8 cellular contexts compared by ENCODE assay signal in genomic region chr5:87268126-87268969, GRCh38. TPM values are rescaled to one million over a fixed set of nuclear protein-coding genes. Genes with fewer than 3 reads are reported as not detected.
DNase-seq lines count a peak whose midpoint lies in the region; ATAC-seq, FAIRE-seq and TF ChIP-seq lines count a peak whose summit lies in the region.

No MANE protein-coding gene starts in this region.

- TF ChIP-seq RAD21 in A549 (conservative IDR thresholded peaks at IDR 0.05 in 1 of 2, IDR thresholded peaks at IDR 0.05 in 1 of 2), result 0 out of 5 replicates have a peak, but pooled peaks of 1 of the 2 experiments have one; percentile 5

- H3K4me1 Mint-ChIP-seq in endodermal cell, result peaks cover 37% of the 10 kb centered on the region

- TF ChIP-seq CTCF in A549 (IDR thresholded peaks at IDR 0.05) (no peak), endodermal cell (conservative IDR thresholded peaks at IDR 0.05) (no peak)

- H3K27ac Mint-ChIP-seq in endodermal cell, result peak overlapping the region; percentile 93

- H3K9me3 ChIP-seq in A549 (no peaks in the 10 kb centered on the region), endodermal cell (ENCODE audit: control insufficient read depth, low read length) (no peaks in the 10 kb centered on the region)

- H3K9ac ChIP-seq in endodermal cell (ENCODE audit: extremely low read depth, low read length, poor library complexity, severe bottlenecking), result peak overlapping the region; percentile 78

- POLR2A ChIA-PET in A549 (lab: Yijun Ruan, JAX), result interaction anchor here (0.6 to 1.8 kb wide), 22 partner anchors 7 to 241 kb away, joined by 3 to 12 read pairs (median 4); partner anchors contain the start of gene CCNH

- peaks cover 13% of the 10 kb centered on the region for H3K36me3 ChIP-seq in endodermal cell (ENCODE audit: control insufficient read depth, insufficient read depth, low read length)

- H3K27ac ChIP-seq in A549 (peak overlapping the region; percentile 90 to 97), endodermal cell (ENCODE audit: low read depth, low read length) (peak overlapping the region; percentile 90)

- no peaks in the 10 kb centered on the region for H3K27me3 Mint-ChIP-seq in endodermal cell (ENCODE audit: insufficient read depth)

- no peak for FAIRE-seq in A549 (lab: Jason Lieb, UNC)

- peak; percentile 78 to 86 for ATAC-seq in A549
- peak; percentile 41 for ATAC-seq in GM18508 (IDR thresholded peaks at IDR 0.05; ENCODE audit: insufficient read depth, unreplicated experiment)
- peak; percentile 55 for ATAC-seq in HG02970 (IDR thresholded peaks at IDR 0.05; ENCODE audit: low FRiP score, unreplicated experiment)

- peak overlapping the region; percentile 98 for H3K4me3 Mint-ChIP-seq in endodermal cell

- peak; percentile 49; the same call in 1 of the 2 replicates for TF ChIP-seq POLR2A in A549 (IDR thresholded peaks at IDR 0.05; ENCODE audit: low read length)

- H3K4me3 ChIP-seq in A549, result peak overlapping the region; percentile 76
- peak overlapping the region; percentile 100 for H3K4me3 ChIP-seq in endodermal cell (ENCODE audit: low read length)

- H3K4me2 ChIP-seq in A549, result peak overlapping the region; percentile 85

- 1% methylated on average over 15 of the region's 49 CpGs for WGBS in A549 (ENCODE audit: missing lambda C conversion rate)
- WGBS in endodermal cell (ENCODE audit: insufficient coverage in 1 of 2, insufficient read length in 1 of 2), 2 experiments, result 0% methylated on average over 15 to 49 of the region's 49 CpGs

- H3K9me3 Mint-ChIP-seq in endodermal cell, result no peaks in the 10 kb centered on the region

- H3K27me3 ChIP-seq in endodermal cell (ENCODE audit: control insufficient read depth, insufficient read depth, low read length, poor library complexity, severe bottlenecking), result no peaks in the 10 kb centered on the region

- H3K4me1 ChIP-seq in A549 (peaks cover 10% of the 10 kb centered on the region), endodermal cell (ENCODE audit: control insufficient read depth, insufficient read depth, low read length) (peaks cover 11% of the 10 kb centered on the region)

- no peak for TF ChIP-seq EP300 in A549 (IDR thresholded peaks at IDR 0.05)

- H3K36me3 Mint-ChIP-seq in endodermal cell (ENCODE audit: low read depth), result peaks cover 15% of the 10 kb centered on the region

- CTCF ChIA-PET in A549 (lab: Yijun Ruan, JAX), result interaction anchor here (0.6 to 1.4 kb wide), 5 partner anchors 10 to 198 kb away, joined by 3 to 7 read pairs (median 4); no protein-coding TSS in a partner anchor

- DNase-seq in A549 (ENCODE audit: low read depth in 1 of 2, low spot score in 1 of 2), result peak; percentile 68 to 74
- DNase-seq in NCI-H510A treated with DMSO at 0.1 percent for 48 hours (lab: John Stamatoyannopoulos, UW), result peak; percentile 45
- peak; percentile 34 for DNase-seq in activated CD8-positive, alpha-beta memory T cell treated with anti-CD3 and anti-CD28 coated beads, Interleukin-2, amount 50 U/mL, for 1 hour (ENCODE audit: extremely low read depth)
- peak; percentile 89 for DNase-seq in endodermal cell
- DNase-seq in mesenteric fat pad (ENCODE audit: low spot score), result peak; percentile 91
- peak; percentile 46 for DNase-seq in stimulated activated CD8-positive, alpha-beta memory T cell treated with anti-CD3 and anti-CD28 coated beads, Interleukin-15, amount 100 ng/mL, for 24 hours (ENCODE audit: low read depth)

TF ChIP-seq in A549, 52 proteins besides CTCF, POLR2A, EP300 and RAD21:
- TF ChIP-seq KDM5A (IDR thresholded peaks at IDR 0.05) (peak; percentile 15; the same call in 1 of the 2 replicates), RFX5 (IDR thresholded peaks at IDR 0.05) (no peak), PHF8 (IDR thresholded peaks at IDR 0.05; ENCODE audit: borderline replicate concordance, low read depth) (0 out of 2 replicates have a peak, but pooled peaks have one; percentile 12), GATA3 (IDR thresholded peaks at IDR 0.05; ENCODE audit: borderline replicate concordance) (peak; percentile 13; the same call in 1 of the 2 replicates), SMC3 (IDR thresholded peaks at IDR 0.05) (0 out of 3 replicates have a peak, but pooled peaks have one; percentile 5), RCOR1 (IDR thresholded peaks at IDR 0.05; ENCODE audit: low read depth, low read length) (no peak)

RNA-seq across cellular contexts. Expression of gene RASA1, which starts 0.7 kb away (rescaled TPM):
- polyA plus RNA-seq in A549 (2011; rRNA removed), result 40.8 and 41.5 TPM in 2 replicates
- 10.9 and 12.1 TPM in 2 replicates for polyA plus RNA-seq in A549 (2012; cell fraction: cytosol; rRNA removed)
- polyA plus RNA-seq in A549 (2012; cell fraction: nucleus; rRNA removed), result 7.9 and 10.9 TPM in 2 replicates
- 18.0 to 19.1 TPM (median 18.3 TPM) in 3 replicates for polyA plus RNA-seq in A549 (2017; fragmentation: RNase III; extraction: RNeasy Plus Mini Kit Qiagen cat#74134 plus additional on column Dnase treatment)
- polyA minus RNA-seq in A549 (2011; rRNA and poly(A)+ RNA removed), result 12.9 and 15.3 TPM in 2 replicates
- total RNA-seq in endodermal cell, result 10 to 100 TPM; 50.9 to 63.0 TPM
- 58.5 TPM for polyA plus RNA-seq in endodermal cell (2013, experiment 1 of 2)
- polyA plus RNA-seq in endodermal cell (2013, experiment 2 of 2), result 54.2 TPM
- 23.5 TPM for total RNA-seq in mesenteric fat pad

Comparison
In these comparisons a context has a peak if more than half of its experiments do, and no peak if none do; other contexts are left out.
1. Peak in every context shown above with its lines: DNase-seq, ATAC-seq, H3K4me3 ChIP-seq and H3K27ac ChIP-seq.
2. DNase-seq: peak in every context shown above with its lines; median percentile 91 in mesenteric fat pad; 89 in endodermal cell; 71 in A549; 46 in stimulated activated CD8-positive, alpha-beta memory T cell treated with anti-CD3 and anti-CD28 coated beads, Interleukin-15, amount 100 ng/mL, for 24 hours; 45 in NCI-H510A treated with DMSO at 0.1 percent for 48 hours; 34 in activated CD8-positive, alpha-beta memory T cell treated with anti-CD3 and anti-CD28 coated beads, Interleukin-2, amount 50 U/mL, for 1 hour.